In genomic region chr5:2750026-2750757, GRCh38 we compare ENCODE assay signal across 9 cellular contexts. TPM values are rescaled to one million over a fixed set of nuclear protein-coding genes. Genes with fewer than 3 reads are reported as not detected.
DNase-seq lines count a peak whose midpoint lies in the region; ATAC-seq and TF ChIP-seq lines count a peak whose summit lies in the region.
"Had no signal": no experiment of that assay in that cellular context is flagged by ENCODE, and none has a peak within 500 bp of the region (broad histone marks: within the 10 kb centered on the region; RNA-seq: fewer than 3 reads in every experiment).

No MANE protein-coding gene starts in this region.

- no peaks in the 10 kb centered on the region for H3K4me1 Mint-ChIP-seq in immature natural killer cell

- peaks cover 61% of the 10 kb centered on the region for H3K27me3 ChIP-seq in neural cell (ENCODE audit: insufficient read depth, low read depth, low read length)

- no peaks in the 10 kb centered on the region for H3K9me2 ChIP-seq in neural cell (ENCODE audit: insufficient read depth, low read length)

- peaks cover 3% of the 10 kb centered on the region for H3K9me3 ChIP-seq in neural cell (ENCODE audit: low read length)
- H3K9me3 ChIP-seq: sigmoid colon had no signal

- peak overlapping the region in 1 of 5 donors; percentile 21 for H3K4me3 Mint-ChIP-seq in immature natural killer cell

- no peaks in the 10 kb centered on the region for H3F3A ChIP-seq in neural cell (ENCODE audit: insufficient read depth, low read length, poor library complexity, severe bottlenecking)

- H3K9ac ChIP-seq in neural cell (ENCODE audit: low read length), result peak overlapping the region; percentile 12

- H3K79me2 ChIP-seq in neural cell (replicated peaks; ENCODE audit: insufficient read depth, low read length), result no peaks in the 10 kb centered on the region

- peaks cover 15 to 36% (median 17%) of the 10 kb centered on the region in 3 donors for H3K27me3 Mint-ChIP-seq in immature natural killer cell (ENCODE audit: low read depth in 3 of 3)

- H3K9me3 Mint-ChIP-seq in immature natural killer cell, result peaks cover 2 to 11% (median 4%) of the 10 kb centered on the region in 6 donors

- H3K36me3 ChIP-seq in neural cell (ENCODE audit: insufficient read depth, low read length), result no peaks in the 10 kb centered on the region
- H3K36me3 ChIP-seq: sigmoid colon had no signal

- H2AFZ ChIP-seq in neural cell (ENCODE audit: low read depth, low read length), result no peak overlapping the region

- no peak overlapping the region for H3K4me2 ChIP-seq in neural cell (ENCODE audit: low read length)

- H3K4me3 ChIP-seq in epithelial cell of proximal tubule (ENCODE audit: low read depth, low read length) (peak overlapping the region; percentile 55), neural cell (ENCODE audit: low read length) (peak overlapping the region; percentile 64)

- TF ChIP-seq EP300 in neural cell (conservative IDR thresholded peaks at IDR 0.05; ENCODE audit: poor library complexity, severe bottlenecking), result no peak

- peaks cover 0 to 4% (median 0%) of the 10 kb centered on the region in 3 donors for H3K36me3 Mint-ChIP-seq in immature natural killer cell

- no peak overlapping the region for H3K27ac Mint-ChIP-seq in immature natural killer cell

- H4K20me1 ChIP-seq in neural cell (ENCODE audit: insufficient read depth), result no peaks in the 10 kb centered on the region

- H3K27ac ChIP-seq in neural cell (ENCODE audit: low read length), result no peak overlapping the region
- H3K27ac ChIP-seq: sigmoid colon had no signal

- TF ChIP-seq RAD21 in neural cell (conservative IDR thresholded peaks at IDR 0.05), result no peak

- DNase-seq in GM03348 (ENCODE audit: low spot score) (peak; percentile 49), RKO (ENCODE audit: low spot score) (peak; percentile 7), epithelial cell of proximal tubule (ENCODE audit: low read depth) (no peak), immature natural killer cell (no peak), OCI-M2 (lab: John Stamatoyannopoulos, UW; ENCODE audit: unreplicated experiment) (no peak)
- DNase-seq: sigmoid colon had no signal

- no peak for TF ChIP-seq CTCF in epithelial cell of proximal tubule (conservative IDR thresholded peaks at IDR 0.05; ENCODE audit: low read depth, low read length)
- TF ChIP-seq CTCF in neural cell (IDR thresholded peaks at IDR 0.05; ENCODE audit: poor library complexity, severe bottlenecking), result no peak

- no peak for ATAC-seq in HG03469 (IDR thresholded peaks at IDR 0.05; ENCODE audit: unreplicated experiment)
- no peak for ATAC-seq in HG02884 (IDR thresholded peaks at IDR 0.05; ENCODE audit: unreplicated experiment)

TF ChIP-seq in neural cell, 6 proteins besides CTCF, POLR2A, EP300 and RAD21:
- TF ChIP-seq POLR2AphosphoS5 (IDR thresholded peaks at IDR 0.05) (no peak), EZH2 (IDR thresholded peaks at IDR 0.05; ENCODE audit: borderline replicate concordance, insufficient read depth, low read length, poor library complexity, severe bottlenecking) (no peak)
TF ChIP-seq in neural cell: peak in this region for 0.

RNA-seq across cellular contexts. Expression of gene IRX2, which starts 1.3 kb away (rescaled TPM):
- 17.2 and 19.3 TPM in 2 replicates for total RNA-seq in epithelial cell of proximal tubule
- 0.16 and 0.95 TPM in 2 replicates for polyA plus RNA-seq in neural cell
- polyA minus RNA-seq in neural cell, result 0.49 and 0.93 TPM in 2 replicates
- not detected for polyA plus RNA-seq in immature natural killer cell
- total RNA-seq: sigmoid colon had no signal

Comparison
In these comparisons a context has a peak if more than half of its experiments do, and no peak if none do; other contexts are left out.
1. DNase-seq: peak in GM03348 (single experiment) and RKO (single experiment); none in epithelial cell of proximal tubule (single experiment), immature natural killer cell (0 of 3) and OCI-M2 (single experiment).